ENCODE assay signal across 27 cellular contexts in the genomic region with DNA sequence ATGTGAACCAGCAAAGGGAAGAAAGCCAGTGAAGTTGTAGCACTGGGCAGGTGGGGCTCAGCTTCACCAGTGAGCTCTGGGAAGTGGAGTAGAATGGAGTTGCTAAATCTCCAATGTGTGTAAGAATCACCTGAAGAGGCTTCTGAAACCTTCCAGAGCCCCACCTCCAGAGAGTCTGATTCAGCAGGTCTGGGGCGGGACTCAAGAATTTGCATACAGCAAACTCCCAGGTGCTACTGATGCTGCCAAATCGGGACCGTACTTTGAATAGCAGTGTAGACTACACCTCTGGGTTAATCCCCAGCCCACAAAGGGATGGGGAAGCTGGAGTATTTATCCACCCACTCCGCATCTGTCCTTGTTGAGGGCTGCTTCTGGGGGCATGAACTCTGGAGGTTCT.
"Had no signal": no experiment of that assay in that cellular context is flagged by ENCODE, and none has a peak within 500 bp of the region (broad histone marks: within the 10 kb centered on the region; RNA-seq: fewer than 3 reads in every experiment).

No MANE protein-coding gene starts in this region.

- H3K9me3 ChIP-seq: adrenal gland, body of pancreas, breast epithelium, Peyer's patch had no signal

- H3K36me3 Mint-ChIP-seq: activated naive CD4-positive, alpha-beta T cell treated with anti-CD3 and anti-CD28 coated beads, Interleukin-2, amount 50 U/mL, for 72 hours had no signal

- H3K27me3 Mint-ChIP-seq: activated CD4-positive, alpha-beta T cell treated with anti-CD3 and anti-CD28 coated beads, Interleukin-2, amount 10 ng/mL, durations not matched to agents 24 days and 14 days had no signal

- H3K4me1 Mint-ChIP-seq: activated CD4-positive, alpha-beta T cell treated with anti-CD3 and anti-CD28 coated beads, Interleukin-2, amount 10 ng/mL, durations not matched to agents 24 days and 14 days; activated T-helper 17 cell treated with anti-CD3 and anti-CD28 coated beads, Interleukin-2, amount 50 U/mL, for 72 hours had no signal

- H3K27ac Mint-ChIP-seq: activated CD4-positive, alpha-beta T cell treated with anti-CD3 and anti-CD28 coated beads, Interleukin-2, amount 10 ng/mL, durations not matched to agents 24 days and 14 days; activated CD8-positive, alpha-beta T cell treated with anti-CD3 and anti-CD28 coated beads for 36 hours; activated naive CD4-positive, alpha-beta T cell treated with anti-CD3 and anti-CD28 coated beads for 36 hours; activated naive CD4-positive, alpha-beta T cell treated with anti-CD3 and anti-CD28 coated beads, Interleukin-2, amount 50 U/mL, for 72 hours; activated T-cell treated with anti-CD3 and anti-CD28 coated beads, Interleukin-2, amount 50 U/mL, for 72 hours; activated T-helper 17 cell treated with anti-CD3 and anti-CD28 coated beads, Interleukin-2, amount 50 U/mL, for 72 hours had no signal

- H3K4me1 ChIP-seq: adrenal gland, body of pancreas, breast epithelium, Peyer's patch had no signal

- FAIRE-seq: astrocyte had no signal

- H3K36me3 ChIP-seq: adrenal gland, breast epithelium, Peyer's patch, WERI-Rb-1 had no signal

- DNase-seq: activated CD4-positive, alpha-beta T cell treated with anti-CD3 and anti-CD28 coated beads, Interleukin-2, amount 10 ng/mL, durations not matched to agents 24 days and 14 days; activated CD4-positive, alpha-beta T cell treated with anti-CD3 and anti-CD28 coated beads, Interleukin-2, amount 50 U/mL, for 4 hours; activated CD8-positive, alpha-beta T cell treated with anti-CD3 and anti-CD28 coated beads for 36 hours; activated effector memory CD4-positive, alpha-beta T cell treated with anti-CD3 and anti-CD28 coated beads, Interleukin-2, amount 50 U/mL, for 16 hours; activated naive CD4-positive, alpha-beta T cell treated with anti-CD3 and anti-CD28 coated beads for 36 hours; activated T-cell treated with anti-CD3 and anti-CD28 coated beads, Interleukin-2, amount 50 U/mL, for 1 hour; activated T-cell treated with anti-CD3 and anti-CD28 coated beads, Interleukin-2, amount 50 U/mL, for 72 hours; adrenal gland; body of pancreas; KG1; NCI-H1092 treated with DMSO at 0.1 percent for 48 hours; NCI-H146; NCI-H187; NCI-H2081; NCI-H510A; NCI-H69; NCI-H82; PC-3; Peyer's patch; T1000; WERI-Rb-1 had no signal

- H3K27ac ChIP-seq: adrenal gland, body of pancreas, breast epithelium, Peyer's patch, RWPE1, WERI-Rb-1 had no signal

- H3K9me3 Mint-ChIP-seq: activated CD4-positive, alpha-beta T cell treated with anti-CD3 and anti-CD28 coated beads, Interleukin-2, amount 10 ng/mL, durations not matched to agents 24 days and 14 days; activated CD8-positive, alpha-beta T cell treated with anti-CD3 and anti-CD28 coated beads for 36 hours had no signal

- H3K4me3 ChIP-seq: adrenal gland, body of pancreas, breast epithelium, Peyer's patch had no signal

- H3K27me3 ChIP-seq: body of pancreas, Peyer's patch had no signal

- H3K4me3 Mint-ChIP-seq: activated CD4-positive, alpha-beta T cell treated with anti-CD3 and anti-CD28 coated beads, Interleukin-2, amount 10 ng/mL, durations not matched to agents 24 days and 14 days; activated CD8-positive, alpha-beta T cell treated with anti-CD3 and anti-CD28 coated beads for 36 hours; activated naive CD4-positive, alpha-beta T cell treated with anti-CD3 and anti-CD28 coated beads for 36 hours; activated T-cell treated with anti-CD3 and anti-CD28 coated beads, Interleukin-2, amount 50 U/mL, for 72 hours; activated T-helper 17 cell treated with anti-CD3 and anti-CD28 coated beads, Interleukin-2, amount 50 U/mL, for 72 hours had no signal

- ATAC-seq: activated CD8-positive, alpha-beta T cell treated with anti-CD3 and anti-CD28 coated beads for 36 hours; activated naive CD4-positive, alpha-beta T cell treated with anti-CD3 and anti-CD28 coated beads, Interleukin-2, amount 50 U/mL, for 72 hours; activated T-cell treated with anti-CD3 and anti-CD28 coated beads, Interleukin-2, amount 50 U/mL, for 72 hours; activated T-helper 17 cell treated with anti-CD3 and anti-CD28 coated beads, Interleukin-2, amount 50 U/mL, for 72 hours; body of pancreas; PC-3; Right ventricle myocardium inferior had no signal
